In the genomic region with DNA sequence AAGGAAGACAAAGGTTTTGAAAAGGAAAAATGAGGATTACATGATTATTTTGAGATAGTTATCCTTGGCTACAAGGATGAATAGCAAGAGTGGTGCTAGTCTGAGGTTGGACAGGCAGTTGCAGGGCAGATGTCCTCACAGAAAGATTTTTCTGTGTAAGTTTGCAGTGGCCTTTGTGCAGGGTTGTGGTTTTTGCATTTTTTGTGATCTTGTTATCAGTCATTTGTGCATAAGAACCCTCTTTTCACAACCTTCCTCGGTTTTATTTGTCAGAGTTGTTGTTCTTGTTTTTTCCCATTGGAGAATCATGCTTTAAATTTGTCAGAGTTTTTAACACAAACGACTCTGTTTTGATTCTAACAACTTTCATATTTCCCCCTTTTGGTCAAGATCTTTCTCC, we compare ENCODE assay signal across 1 cellular context.
TF ChIP-seq lines count a peak whose summit lies in the region.

No MANE protein-coding gene starts in this region.

TF ChIP-seq in GM23338, 12 proteins besides CTCF, POLR2A, EP300 and RAD21 (continued from another document):
- TF ChIP-seq ZNF462 (CRISPR knock-in tag; IDR thresholded peaks at IDR 0.05) (no peak), STAT1 (IDR thresholded peaks at IDR 0.05; ENCODE audit: unreplicated experiment) (no peak), EZH2phosphoT487 (IDR thresholded peaks at IDR 0.05; ENCODE audit: unreplicated experiment) (no peak), ZNF114 (CRISPR knock-in tag; IDR thresholded peaks at IDR 0.05) (no peak), CREB1 (CRISPR knock-in tag; IDR thresholded peaks at IDR 0.05; ENCODE audit: low read depth) (no peak), NANOG (IDR thresholded peaks at IDR 0.05; ENCODE audit: borderline replicate concordance) (no peak)
- TF ChIP-seq, protein P1, sequence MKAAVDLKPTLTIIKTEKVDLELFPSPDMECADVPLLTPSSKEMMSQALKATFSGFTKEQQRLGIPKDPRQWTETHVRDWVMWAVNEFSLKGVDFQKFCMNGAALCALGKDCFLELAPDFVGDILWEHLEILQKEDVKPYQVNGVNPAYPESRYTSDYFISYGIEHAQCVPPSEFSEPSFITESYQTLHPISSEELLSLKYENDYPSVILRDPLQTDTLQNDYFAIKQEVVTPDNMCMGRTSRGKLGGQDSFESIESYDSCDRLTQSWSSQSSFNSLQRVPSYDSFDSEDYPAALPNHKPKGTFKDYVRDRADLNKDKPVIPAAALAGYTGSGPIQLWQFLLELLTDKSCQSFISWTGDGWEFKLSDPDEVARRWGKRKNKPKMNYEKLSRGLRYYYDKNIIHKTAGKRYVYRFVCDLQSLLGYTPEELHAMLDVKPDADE (IDR thresholded peaks at IDR 0.05): no peak
